In genomic region chr1:2555634-2556276, GRCh38 we compare ENCODE assay signal across 1 cellular context.
A peak's percentile ranks its signal among the peaks of the same experiment; 100 is the strongest.
TF ChIP-seq lines count a peak whose summit lies in the region.

No MANE protein-coding gene starts in this region.

TF ChIP-seq in HepG2, 621 proteins besides CTCF, POLR2A, EP300 and RAD21 (continued from another document and continues in another):
- TF ChIP-seq NFAT5 (CRISPR knock-in tag; IDR thresholded peaks at IDR 0.05) (0 out of 2 replicates have a peak, but pooled peaks have one; percentile 26), MTERF4 (CRISPR knock-in tag; IDR thresholded peaks at IDR 0.05) (peak; percentile 76; the same call in 1 of the 2 replicates), KMT2B (CRISPR knock-in tag; IDR thresholded peaks at IDR 0.05) (peak; percentile 31; the same call in 1 of the 2 replicates), ZNF597 (CRISPR knock-in tag; IDR thresholded peaks at IDR 0.05) (no peak), CREB1 (IDR thresholded peaks at IDR 0.05) (peak; percentile 68), CREB1 (CRISPR knock-in tag; IDR thresholded peaks at IDR 0.05) (no peak), RXRB (CRISPR knock-in tag; IDR thresholded peaks at IDR 0.05; ENCODE audit: borderline replicate concordance) (peak; percentile 26; the same call in 1 of the 2 replicates), ZNF343 (CRISPR knock-in tag; IDR thresholded peaks at IDR 0.05) (no peak), FOXP1 (IDR thresholded peaks at IDR 0.05) (no peak), FOXP1 (CRISPR knock-in tag; IDR thresholded peaks at IDR 0.05) (0 out of 2 replicates have a peak, but pooled peaks have one; percentile 7), IRF9 (CRISPR knock-in tag; IDR thresholded peaks at IDR 0.05; ENCODE audit: borderline replicate concordance) (0 out of 2 replicates have a peak, but pooled peaks have one; percentile 65), ZBTB4 (CRISPR knock-in tag; IDR thresholded peaks at IDR 0.05; ENCODE audit: borderline replicate concordance) (no peak), ZBTB34 (CRISPR knock-in tag; IDR thresholded peaks at IDR 0.05) (no peak), ZNF577 (CRISPR knock-in tag; IDR thresholded peaks at IDR 0.05; ENCODE audit: borderline replicate concordance, low read depth) (no peak), RFX3 (CRISPR knock-in tag; IDR thresholded peaks at IDR 0.05) (no peak), YEATS4 (CRISPR knock-in tag; IDR thresholded peaks at IDR 0.05; ENCODE audit: borderline replicate concordance) (peak; percentile 50; the same call in 1 of the 2 replicates), SETDB1 (CRISPR knock-in tag; IDR thresholded peaks at IDR 0.05; ENCODE audit: borderline replicate concordance) (no peak), FOXJ3 (CRISPR knock-in tag; IDR thresholded peaks at IDR 0.05; ENCODE audit: borderline replicate concordance) (no peak), ELF4 (CRISPR knock-in tag; IDR thresholded peaks at IDR 0.05; ENCODE audit: borderline replicate concordance) (peak; percentile 43; the same call in 1 of the 2 replicates), ARNT2 (CRISPR knock-in tag; IDR thresholded peaks at IDR 0.05; ENCODE audit: low read depth) (0 out of 2 replicates have a peak, but pooled peaks have one; percentile 10), ZNF407 (CRISPR knock-in tag; IDR thresholded peaks at IDR 0.05; ENCODE audit: not compliant biosample characterization) (peak; percentile 27), TCF7 (IDR thresholded peaks at IDR 0.05; ENCODE audit: low read depth) (no peak), RFX5 (IDR thresholded peaks at IDR 0.05; ENCODE audit: low read depth, low read length) (no peak), DMAP1 (CRISPR knock-in tag; IDR thresholded peaks at IDR 0.05) (peak; percentile 46; the same call in 1 of the 2 replicates), ZNF446 (CRISPR knock-in tag; IDR thresholded peaks at IDR 0.05) (no peak), XRCC5 (optimal IDR thresholded peaks at IDR 0.05; ENCODE audit: low read length) (no peak), REST (IDR thresholded peaks at IDR 0.05; ENCODE audit: borderline replicate concordance in 1 of 2, low read depth in 1 of 2, low read length in 2 of 2) (no peak)
